ENCODE assay signal across 25 cellular contexts in genomic region chr18:79259218-79259617, GRCh38.
"Had no signal": no experiment of that assay in that cellular context is flagged by ENCODE, and none has a peak within 500 bp of the region (broad histone marks: within the 10 kb centered on the region; RNA-seq: fewer than 3 reads in every experiment).

No MANE protein-coding gene starts in this region.

- H3K27me3 Mint-ChIP-seq: activated CD4-positive, alpha-beta T cell treated with anti-CD3 and anti-CD28 coated beads, Interleukin-2, amount 10 ng/mL, durations not matched to agents 7 days and 5 days; activated CD8-positive, alpha-beta memory T cell treated with anti-CD3 and anti-CD28 coated beads, Interleukin-2, amount 10 ng/mL, durations not matched to agents 7 days and 5 days; activated CD8-positive, alpha-beta T cell treated with anti-CD3 and anti-CD28 coated beads for 36 hours; activated naive CD8-positive, alpha-beta T cell treated with anti-CD3 and anti-CD28 coated beads, Interleukin-2, amount 50 U/mL, for 24 hours; naive B cell; stimulated activated naive CD8-positive, alpha-beta T cell treated with anti-CD3 and anti-CD28 coated beads, Interleukin-15, amount 100 ng/mL, for 72 hours had no signal

- ATAC-seq: activated CD8-positive, alpha-beta memory T cell treated with anti-CD3 and anti-CD28 coated beads, Interleukin-2, amount 10 ng/mL, durations not matched to agents 7 days and 5 days; activated CD8-positive, alpha-beta T cell treated with anti-CD3 and anti-CD28 coated beads for 36 hours; activated naive CD8-positive, alpha-beta T cell treated with anti-CD3 and anti-CD28 coated beads, Interleukin-2, amount 50 U/mL, for 24 hours; body of pancreas; left colon; mucosa of descending colon; sciatic nerve; stimulated activated effector memory CD8-positive, alpha-beta T cell treated with anti-CD3 and anti-CD28 coated beads, Interleukin-12 subunit alpha, Interleukin-12 subunit beta, amount 100 ng/mL, for 72 hours; stimulated activated naive CD8-positive, alpha-beta T cell treated with anti-CD3 and anti-CD28 coated beads, Interleukin-15, amount 100 ng/mL, for 72 hours had no signal

- FAIRE-seq: keratinocyte, small intestine had no signal

- H3K9me3 Mint-ChIP-seq: activated CD4-positive, alpha-beta T cell treated with anti-CD3 and anti-CD28 coated beads, Interleukin-2, amount 10 ng/mL, durations not matched to agents 7 days and 5 days; activated CD8-positive, alpha-beta T cell treated with anti-CD3 and anti-CD28 coated beads for 36 hours; activated naive CD8-positive, alpha-beta T cell treated with anti-CD3 and anti-CD28 coated beads, Interleukin-2, amount 50 U/mL, for 24 hours; stimulated activated effector memory CD8-positive, alpha-beta T cell treated with anti-CD3 and anti-CD28 coated beads, Interleukin-12 subunit alpha, Interleukin-12 subunit beta, amount 100 ng/mL, for 72 hours; stimulated activated naive CD8-positive, alpha-beta T cell treated with anti-CD3 and anti-CD28 coated beads, Interleukin-15, amount 100 ng/mL, for 72 hours had no signal

- H3K9me3 ChIP-seq: body of pancreas, mucosa of descending colon, suprapubic skin, tibial nerve had no signal

- H3K4me3 Mint-ChIP-seq: activated CD4-positive, alpha-beta T cell treated with anti-CD3 and anti-CD28 coated beads, Interleukin-2, amount 10 ng/mL, durations not matched to agents 7 days and 5 days; activated CD8-positive, alpha-beta memory T cell treated with anti-CD3 and anti-CD28 coated beads, Interleukin-2, amount 10 ng/mL, durations not matched to agents 7 days and 5 days; activated CD8-positive, alpha-beta T cell treated with anti-CD3 and anti-CD28 coated beads for 36 hours; activated naive CD8-positive, alpha-beta T cell treated with anti-CD3 and anti-CD28 coated beads, Interleukin-2, amount 50 U/mL, for 24 hours; stimulated activated effector memory CD8-positive, alpha-beta T cell treated with anti-CD3 and anti-CD28 coated beads, Interleukin-12 subunit alpha, Interleukin-12 subunit beta, amount 100 ng/mL, for 72 hours; stimulated activated naive CD8-positive, alpha-beta T cell treated with anti-CD3 and anti-CD28 coated beads, Interleukin-15, amount 100 ng/mL, for 72 hours had no signal

- H3K27ac ChIP-seq: body of pancreas, cardiac muscle cell, epithelial cell of prostate, suprapubic skin had no signal

- H3K4me1 ChIP-seq: body of pancreas, suprapubic skin had no signal

- H3K27ac Mint-ChIP-seq: activated CD4-positive, alpha-beta T cell treated with anti-CD3 and anti-CD28 coated beads, Interleukin-2, amount 10 ng/mL, durations not matched to agents 7 days and 5 days; activated CD8-positive, alpha-beta memory T cell treated with anti-CD3 and anti-CD28 coated beads, Interleukin-2, amount 10 ng/mL, durations not matched to agents 7 days and 5 days; activated CD8-positive, alpha-beta T cell treated with anti-CD3 and anti-CD28 coated beads for 36 hours; stimulated activated effector memory CD8-positive, alpha-beta T cell treated with anti-CD3 and anti-CD28 coated beads, Interleukin-12 subunit alpha, Interleukin-12 subunit beta, amount 100 ng/mL, for 72 hours had no signal

- H3K4me3 ChIP-seq: body of pancreas, cardiac muscle cell, mucosa of descending colon, suprapubic skin, tibial nerve had no signal

- H3K27me3 ChIP-seq: body of pancreas, cardiac muscle cell, suprapubic skin, tibial nerve had no signal

- DNase-seq: activated CD4-positive, alpha-beta T cell treated with anti-CD3 and anti-CD28 coated beads, Interleukin-2, amount 10 ng/mL, durations not matched to agents 7 days and 5 days; activated CD8-positive, alpha-beta memory T cell treated with anti-CD3 and anti-CD28 coated beads, Interleukin-2, amount 10 ng/mL, durations not matched to agents 7 days and 5 days; activated CD8-positive, alpha-beta T cell treated with anti-CD3 and anti-CD28 coated beads for 36 hours; activated gamma-delta T cell; activated naive CD4-positive, alpha-beta T cell treated with anti-CD3 and anti-CD28 coated beads, Interleukin-2, amount 50 U/mL, for 16 hours; activated naive CD8-positive, alpha-beta T cell treated with anti-CD3 and anti-CD28 coated beads, Interleukin-2, amount 50 U/mL, for 24 hours; activated T-cell treated with anti-CD3 and anti-CD28 coated beads for 4 hours; body of pancreas; cortex of kidney; left colon; mesendoderm; mucosa of descending colon; naive B cell; posterior cingulate gyrus; small intestine; stimulated activated CD4-positive, alpha-beta T cell treated with anti-CD3 and anti-CD28 coated beads, Interleukin-2, amount 100 ng/mL, for 24 hours; stimulated activated naive CD8-positive, alpha-beta T cell treated with anti-CD3 and anti-CD28 coated beads, Interleukin-15, amount 100 ng/mL, for 72 hours; T-helper 9 cell had no signal

- H3K36me3 ChIP-seq: cardiac muscle cell had no signal

- H3K4me1 Mint-ChIP-seq: activated CD4-positive, alpha-beta T cell treated with anti-CD3 and anti-CD28 coated beads, Interleukin-2, amount 10 ng/mL, durations not matched to agents 7 days and 5 days; activated CD8-positive, alpha-beta memory T cell treated with anti-CD3 and anti-CD28 coated beads, Interleukin-2, amount 10 ng/mL, durations not matched to agents 7 days and 5 days; stimulated activated effector memory CD8-positive, alpha-beta T cell treated with anti-CD3 and anti-CD28 coated beads, Interleukin-12 subunit alpha, Interleukin-12 subunit beta, amount 100 ng/mL, for 72 hours; stimulated activated naive CD8-positive, alpha-beta T cell treated with anti-CD3 and anti-CD28 coated beads, Interleukin-15, amount 100 ng/mL, for 72 hours had no signal
